19 cellular contexts compared by ENCODE assay signal in genomic region chr20:4924032-4924431, GRCh38.
DNase-seq lines count a peak whose midpoint lies in the region; ATAC-seq and TF ChIP-seq lines count a peak whose summit lies in the region.
"Had no signal": no experiment of that assay in that cellular context is flagged by ENCODE, and none has a peak within 500 bp of the region (broad histone marks: within the 10 kb centered on the region; RNA-seq: fewer than 3 reads in every experiment).

No MANE protein-coding gene starts in this region.

- POLR2A ChIA-PET in GM10248 (lab: Yijun Ruan, JAX), result no interaction called here

- TF ChIP-seq CTCF in adrenal gland (IDR thresholded peaks at IDR 0.05), result no peak
- TF ChIP-seq CTCF in nephron (IDR thresholded peaks at IDR 0.05; ENCODE audit: unreplicated experiment in 3 of 3), result no peak
- no peak for TF ChIP-seq CTCF in GM10248 (IDR thresholded peaks at IDR 0.05; ENCODE audit: control extremely low read depth, extremely low read depth, low read depth, missing control alignments)

- H3K27ac ChIP-seq in adrenal gland, result peak overlapping the region in 4 of 5 donors; percentile 36 to 90 (median 76)
- H3K27ac ChIP-seq: HL-60, RWPE1 had no signal

- CTCF ChIA-PET in GM10248 (lab: Yijun Ruan, JAX), result no interaction called here

- no peaks in the 10 kb centered on the region for H3K36me3 ChIP-seq in adrenal gland (replicated peaks in 1 of 2)

- H3K4me3 ChIP-seq in adrenal gland, result no peak overlapping the region

- H3K27me3 Mint-ChIP-seq in activated CD4-positive, alpha-beta T cell treated with anti-CD3 and anti-CD28 coated beads, Interleukin-2, amount 10 ng/mL, durations not matched to agents 24 days and 14 days, result no peaks in the 10 kb centered on the region
- H3K27me3 Mint-ChIP-seq in nephron (ENCODE audit: low read depth), result no peaks in the 10 kb centered on the region

- no peak for DNase-seq in activated CD4-positive, alpha-beta T cell treated with anti-CD3 and anti-CD28 coated beads, Interleukin-2, amount 10 ng/mL, durations not matched to agents 24 days and 14 days
- no peak for DNase-seq in activated CD4-positive, alpha-beta T cell treated with anti-CD3 and anti-CD28 coated beads for 1 hour
- peak; percentile 24 for DNase-seq in ELF-1 (ENCODE audit: low read depth, low spot score)
- no peak for DNase-seq in adrenal gland
- DNase-seq in GM10248 (ENCODE audit: extremely low spot score), result no peak
- DNase-seq in SKM-1 (lab: John Stamatoyannopoulos, UW; ENCODE audit: unreplicated experiment), result no peak
- DNase-seq: 8988T, C1 segment of cervical spinal cord, COR-L47, MV-4-11, NCI-H1417, NCI-H1930, NCI-H2171 treated with DMSO at 0.1 percent for 48 hours, NCI-H446 treated with DMSO at 0.1 percent for 48 hours had no signal

- ATAC-seq in GM21515 (IDR thresholded peaks at IDR 0.05; ENCODE audit: unreplicated experiment), result no peak
- ATAC-seq: HCT116 had no signal

- H3K4me1 ChIP-seq in adrenal gland (replicated peaks in 1 of 2), result peaks cover 39 to 66% of the 10 kb centered on the region in 2 donors

- intact Hi-C loops in activated CD4-positive, alpha-beta T cell treated with anti-CD3 and anti-CD28 coated beads, Interleukin-2, amount 10 ng/mL, durations not matched to agents 24 days and 14 days (cut with micrococcal nuclease), result no loop called here
- intact Hi-C loops in adrenal gland (cut with DNase I), result no loop called here

- H3K27me3 ChIP-seq in adrenal gland, result no peaks in the 10 kb centered on the region

- peaks cover 17% of the 10 kb centered on the region for H3K36me3 Mint-ChIP-seq in activated CD4-positive, alpha-beta T cell treated with anti-CD3 and anti-CD28 coated beads, Interleukin-2, amount 10 ng/mL, durations not matched to agents 24 days and 14 days (ENCODE audit: low read depth)
- no peaks in the 10 kb centered on the region for H3K36me3 Mint-ChIP-seq in nephron (ENCODE audit: low read depth)

- H3K9me3 ChIP-seq in adrenal gland (replicated peaks in 1 of 3), result no peaks in the 10 kb centered on the region

- H3K4me3 Mint-ChIP-seq in activated CD4-positive, alpha-beta T cell treated with anti-CD3 and anti-CD28 coated beads, Interleukin-2, amount 10 ng/mL, durations not matched to agents 24 days and 14 days, result no peak overlapping the region
- H3K4me3 Mint-ChIP-seq in nephron, result no peak overlapping the region

- H3K27ac Mint-ChIP-seq in activated CD4-positive, alpha-beta T cell treated with anti-CD3 and anti-CD28 coated beads, Interleukin-2, amount 10 ng/mL, durations not matched to agents 24 days and 14 days, result peak overlapping the region; percentile 42
- peak overlapping the region in 2 of 3 experiments; percentile 61 to 67 for H3K27ac Mint-ChIP-seq in nephron

- no peaks in the 10 kb centered on the region for H3K9me3 Mint-ChIP-seq in activated CD4-positive, alpha-beta T cell treated with anti-CD3 and anti-CD28 coated beads, Interleukin-2, amount 10 ng/mL, durations not matched to agents 24 days and 14 days
- H3K9me3 Mint-ChIP-seq in nephron, result no peaks in the 10 kb centered on the region

- H3K4me1 Mint-ChIP-seq in activated CD4-positive, alpha-beta T cell treated with anti-CD3 and anti-CD28 coated beads, Interleukin-2, amount 10 ng/mL, durations not matched to agents 24 days and 14 days, result peaks cover 7% of the 10 kb centered on the region
- H3K4me1 Mint-ChIP-seq in nephron, result peaks cover 40% of the 10 kb centered on the region

- no peak for TF ChIP-seq POLR2A in adrenal gland (IDR thresholded peaks at IDR 0.05)

- WGBS in adrenal gland, 4 donors, result 77 to 82% (median 79%) methylated on average over 6 of the region's 6 CpGs
